ENCODE assay signal across 16 cellular contexts in the genomic region with DNA sequence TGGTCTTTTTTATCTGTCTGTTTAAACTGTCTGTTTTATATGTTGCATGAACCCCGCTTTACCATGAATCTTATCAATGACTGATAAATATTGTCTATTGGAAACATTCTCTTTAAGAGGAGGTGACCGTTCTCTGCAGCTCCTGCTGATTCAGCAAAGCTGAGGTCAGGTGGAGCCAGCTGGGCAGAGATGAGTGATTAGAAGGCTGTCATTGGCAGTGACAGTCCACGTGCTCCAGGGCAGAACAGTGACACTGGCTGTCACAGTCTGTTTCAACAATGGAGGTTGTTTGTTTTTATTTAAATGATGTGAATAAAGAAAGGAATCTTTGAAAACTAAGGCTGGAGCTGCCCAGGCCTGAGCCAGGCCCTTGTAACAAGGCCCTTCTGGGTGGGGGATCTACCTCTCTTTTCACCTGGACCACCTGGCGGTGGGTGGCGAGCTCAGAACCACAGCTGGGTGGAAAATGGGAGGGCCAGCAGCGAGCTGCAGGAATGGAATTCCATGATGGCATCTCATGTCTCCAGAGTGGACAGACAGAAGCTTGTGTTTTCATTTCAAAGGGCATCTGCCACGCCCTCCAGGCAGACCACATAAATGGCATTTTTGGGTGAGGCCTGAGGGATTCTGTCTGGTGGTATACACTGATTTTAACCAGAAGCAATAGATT. TPM values are rescaled to one million over a fixed set of nuclear protein-coding genes. Genes with fewer than 3 reads are reported as not detected.
DNase-seq lines count a peak whose midpoint lies in the region; ATAC-seq and TF ChIP-seq lines count a peak whose summit lies in the region.
"Had no signal": no experiment of that assay in that cellular context is flagged by ENCODE, and none has a peak within 500 bp of the region (broad histone marks: within the 10 kb centered on the region; RNA-seq: fewer than 3 reads in every experiment).

No MANE protein-coding gene starts in this region.

- ATAC-seq in HG02798 (IDR thresholded peaks at IDR 0.05; ENCODE audit: poor library complexity, unreplicated experiment) (no peak), HG03442 (IDR thresholded peaks at IDR 0.05; ENCODE audit: unreplicated experiment) (no peak)
- ATAC-seq: pancreas had no signal

- no peak overlapping the region for H3K4me2 ChIP-seq in OCI-LY7 (ENCODE audit: low read length)
- H3K4me2 ChIP-seq: PC-9 had no signal

- BruUV-seq in OCI-LY7 (replicated peaks; lab: Mats Ljungman, UMichigan), result no TSS peak

- H3K4me1 ChIP-seq in OCI-LY7 (ENCODE audit: insufficient read depth, low read length, poor library complexity, severe bottlenecking), result peaks cover 10% of the 10 kb centered on the region

- H4K20me1 ChIP-seq in OCI-LY7 (ENCODE audit: insufficient read depth, low read length), result no peaks in the 10 kb centered on the region

- no peak overlapping the region for H3K4me3 ChIP-seq in OCI-LY7 (ENCODE audit: low read depth, low read length, poor library complexity, severe bottlenecking)
- H3K4me3 ChIP-seq: pancreas, PC-9, upper lobe of left lung had no signal

- no peak overlapping the region for H3K27ac ChIP-seq in OCI-LY7 (ENCODE audit: low read depth, low read length, poor library complexity, severe bottlenecking)
- H3K27ac ChIP-seq: C4-2B, pancreas, PC-9, upper lobe of left lung had no signal

- H3K9me3 ChIP-seq in OCI-LY7 (ENCODE audit: low read length), result no peaks in the 10 kb centered on the region
- H3K9me3 ChIP-seq: pancreas, upper lobe of left lung had no signal

- H2AFZ ChIP-seq in OCI-LY7 (ENCODE audit: low read length), result no peak overlapping the region
- H2AFZ ChIP-seq: PC-9 had no signal

- CTCF ChIA-PET in OCI-LY7 (lab: Charles Lee; ENCODE audit: unreplicated experiment), result interaction anchor here (0.6 kb wide), 1 partner anchor 17 kb away, joined by 3 read pairs; no protein-coding TSS in a partner anchor

- DNase-seq in GM03348 (ENCODE audit: low spot score), result peak; percentile 28
- peak; percentile 83 for DNase-seq in SW480 (ENCODE audit: low spot score)
- DNase-seq in islet precursor cell, result peak; percentile 74
- DNase-seq in posterior vena cava (ENCODE audit: low spot score), result peak; percentile 64
- no peak for DNase-seq in stimulated activated CD4-positive, alpha-beta T cell treated with anti-CD3 and anti-CD28 coated beads, Interleukin-4, amount 100 ng/mL, for 4 hours
- DNase-seq in OCI-LY7 (ENCODE audit: low spot score), result no peak
- DNase-seq: activated CD4-positive, CD25-positive, alpha-beta regulatory T cell treated with anti-CD3 and anti-CD28 coated beads, Interleukin-2, amount 50 U/mL, for 72 hours; cortex of kidney; NCI-H226; stimulated activated CD8-positive, alpha-beta memory T cell treated with anti-CD3 and anti-CD28 coated beads, Interleukin-4, amount 100 ng/mL, for 48 hours; upper lobe of left lung had no signal

- H3K79me2 ChIP-seq in OCI-LY7 (ENCODE audit: insufficient read depth, low read depth, low read length), result no peaks in the 10 kb centered on the region

- POLR2A ChIA-PET in OCI-LY7 (lab: Charles Lee), result interaction anchor here (0.6 kb wide), 1 partner anchor 1939 kb away, joined by 5 read pairs; no protein-coding TSS in a partner anchor

- no peak for TF ChIP-seq CTCF in OCI-LY7 (conservative IDR thresholded peaks at IDR 0.05; ENCODE audit: low read length)

- H3K9me2 ChIP-seq in OCI-LY7 (ENCODE audit: insufficient read depth, low read length), result no peaks in the 10 kb centered on the region

- intact Hi-C loops in posterior vena cava (cut with DNase I) (no loop called here), OCI-LY7 (cut with micrococcal nuclease; ENCODE audit: unreplicated experiment) (no loop called here)

- H3K36me3 ChIP-seq in OCI-LY7 (ENCODE audit: insufficient read depth, low read length), result no peaks in the 10 kb centered on the region
- H3K36me3 ChIP-seq: pancreas, upper lobe of left lung had no signal

RNA-seq across cellular contexts. Expression of a gene that starts 12.6 kb away (rescaled TPM):
- total RNA-seq in posterior vena cava, result 10 to 100 TPM; 19.6 to 30.4 TPM
- not detected in 2 replicates for total RNA-seq in OCI-LY7 (2014; rRNA removed; shearing (Covaris generic))
- total RNA-seq in OCI-LY7 (2022), result 0.09 and 0.21 TPM in 2 replicates

Comparison
In these comparisons a context has a peak if more than half of its experiments do, and no peak if none do; other contexts are left out.
1. DNase-seq: peak in GM03348 (single experiment), SW480 (single experiment), islet precursor cell (single experiment) and posterior vena cava (single experiment); none in stimulated activated CD4-positive, alpha-beta T cell treated with anti-CD3 and anti-CD28 coated beads, Interleukin-4, amount 100 ng/mL, for 4 hours (0 of 2) and OCI-LY7 (single experiment).
2. RNA of a gene that starts 12.6 kb away (total RNA-seq): 19.6 to 30.4 TPM in posterior vena cava; 0.09 to 0.21 TPM in OCI-LY7; every median in the first group is over 10 times any median in the second.